Comparison of ENCODE assay signal across 1 cellular context in the genomic region with DNA sequence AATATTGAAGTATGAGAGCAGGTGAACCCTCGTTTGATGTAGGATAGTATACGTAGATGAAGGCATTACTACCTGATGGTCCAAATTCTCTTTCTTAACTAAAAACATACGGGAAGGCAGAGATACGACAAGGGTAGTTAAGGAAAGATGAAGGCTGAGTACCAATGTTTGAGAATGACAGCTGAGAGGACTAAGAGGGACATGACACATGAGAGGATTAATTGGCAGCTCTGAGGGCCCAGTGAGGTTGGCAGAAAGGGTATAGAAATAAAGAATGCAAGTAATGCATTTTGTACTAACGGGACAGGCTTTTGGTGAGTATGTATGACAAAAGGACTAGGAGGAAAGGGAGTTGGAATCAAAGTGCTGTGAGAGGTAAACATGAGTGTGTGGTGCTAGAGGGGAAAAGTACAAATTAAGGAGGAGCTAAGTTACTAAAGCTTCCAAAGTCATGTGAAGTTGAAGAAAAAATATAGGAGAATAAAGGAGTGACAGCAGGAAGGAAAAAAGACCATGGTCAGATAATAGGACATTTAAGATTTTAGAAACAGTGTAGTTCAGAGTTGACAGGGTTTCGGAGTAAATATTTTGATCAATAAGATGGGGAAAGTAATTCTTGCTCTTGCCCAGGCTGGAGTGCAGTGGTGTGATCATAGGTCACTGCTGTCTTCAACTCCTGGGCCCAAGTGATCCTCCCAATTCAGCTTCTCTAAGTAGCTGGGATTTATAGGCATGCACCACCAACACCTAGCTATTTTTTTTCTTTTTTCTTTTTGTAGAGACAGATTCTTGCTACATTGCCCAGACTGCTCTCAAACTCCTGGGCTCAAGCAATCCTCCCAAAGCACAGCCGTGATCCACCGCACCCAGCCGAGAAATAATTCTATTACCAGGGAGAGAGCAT.
TF ChIP-seq lines count a peak whose summit lies in the region.

No MANE protein-coding gene starts in this region.

TF ChIP-seq in GM23338, 12 proteins besides CTCF, POLR2A, EP300 and RAD21:
- TF ChIP-seq, protein P1, sequence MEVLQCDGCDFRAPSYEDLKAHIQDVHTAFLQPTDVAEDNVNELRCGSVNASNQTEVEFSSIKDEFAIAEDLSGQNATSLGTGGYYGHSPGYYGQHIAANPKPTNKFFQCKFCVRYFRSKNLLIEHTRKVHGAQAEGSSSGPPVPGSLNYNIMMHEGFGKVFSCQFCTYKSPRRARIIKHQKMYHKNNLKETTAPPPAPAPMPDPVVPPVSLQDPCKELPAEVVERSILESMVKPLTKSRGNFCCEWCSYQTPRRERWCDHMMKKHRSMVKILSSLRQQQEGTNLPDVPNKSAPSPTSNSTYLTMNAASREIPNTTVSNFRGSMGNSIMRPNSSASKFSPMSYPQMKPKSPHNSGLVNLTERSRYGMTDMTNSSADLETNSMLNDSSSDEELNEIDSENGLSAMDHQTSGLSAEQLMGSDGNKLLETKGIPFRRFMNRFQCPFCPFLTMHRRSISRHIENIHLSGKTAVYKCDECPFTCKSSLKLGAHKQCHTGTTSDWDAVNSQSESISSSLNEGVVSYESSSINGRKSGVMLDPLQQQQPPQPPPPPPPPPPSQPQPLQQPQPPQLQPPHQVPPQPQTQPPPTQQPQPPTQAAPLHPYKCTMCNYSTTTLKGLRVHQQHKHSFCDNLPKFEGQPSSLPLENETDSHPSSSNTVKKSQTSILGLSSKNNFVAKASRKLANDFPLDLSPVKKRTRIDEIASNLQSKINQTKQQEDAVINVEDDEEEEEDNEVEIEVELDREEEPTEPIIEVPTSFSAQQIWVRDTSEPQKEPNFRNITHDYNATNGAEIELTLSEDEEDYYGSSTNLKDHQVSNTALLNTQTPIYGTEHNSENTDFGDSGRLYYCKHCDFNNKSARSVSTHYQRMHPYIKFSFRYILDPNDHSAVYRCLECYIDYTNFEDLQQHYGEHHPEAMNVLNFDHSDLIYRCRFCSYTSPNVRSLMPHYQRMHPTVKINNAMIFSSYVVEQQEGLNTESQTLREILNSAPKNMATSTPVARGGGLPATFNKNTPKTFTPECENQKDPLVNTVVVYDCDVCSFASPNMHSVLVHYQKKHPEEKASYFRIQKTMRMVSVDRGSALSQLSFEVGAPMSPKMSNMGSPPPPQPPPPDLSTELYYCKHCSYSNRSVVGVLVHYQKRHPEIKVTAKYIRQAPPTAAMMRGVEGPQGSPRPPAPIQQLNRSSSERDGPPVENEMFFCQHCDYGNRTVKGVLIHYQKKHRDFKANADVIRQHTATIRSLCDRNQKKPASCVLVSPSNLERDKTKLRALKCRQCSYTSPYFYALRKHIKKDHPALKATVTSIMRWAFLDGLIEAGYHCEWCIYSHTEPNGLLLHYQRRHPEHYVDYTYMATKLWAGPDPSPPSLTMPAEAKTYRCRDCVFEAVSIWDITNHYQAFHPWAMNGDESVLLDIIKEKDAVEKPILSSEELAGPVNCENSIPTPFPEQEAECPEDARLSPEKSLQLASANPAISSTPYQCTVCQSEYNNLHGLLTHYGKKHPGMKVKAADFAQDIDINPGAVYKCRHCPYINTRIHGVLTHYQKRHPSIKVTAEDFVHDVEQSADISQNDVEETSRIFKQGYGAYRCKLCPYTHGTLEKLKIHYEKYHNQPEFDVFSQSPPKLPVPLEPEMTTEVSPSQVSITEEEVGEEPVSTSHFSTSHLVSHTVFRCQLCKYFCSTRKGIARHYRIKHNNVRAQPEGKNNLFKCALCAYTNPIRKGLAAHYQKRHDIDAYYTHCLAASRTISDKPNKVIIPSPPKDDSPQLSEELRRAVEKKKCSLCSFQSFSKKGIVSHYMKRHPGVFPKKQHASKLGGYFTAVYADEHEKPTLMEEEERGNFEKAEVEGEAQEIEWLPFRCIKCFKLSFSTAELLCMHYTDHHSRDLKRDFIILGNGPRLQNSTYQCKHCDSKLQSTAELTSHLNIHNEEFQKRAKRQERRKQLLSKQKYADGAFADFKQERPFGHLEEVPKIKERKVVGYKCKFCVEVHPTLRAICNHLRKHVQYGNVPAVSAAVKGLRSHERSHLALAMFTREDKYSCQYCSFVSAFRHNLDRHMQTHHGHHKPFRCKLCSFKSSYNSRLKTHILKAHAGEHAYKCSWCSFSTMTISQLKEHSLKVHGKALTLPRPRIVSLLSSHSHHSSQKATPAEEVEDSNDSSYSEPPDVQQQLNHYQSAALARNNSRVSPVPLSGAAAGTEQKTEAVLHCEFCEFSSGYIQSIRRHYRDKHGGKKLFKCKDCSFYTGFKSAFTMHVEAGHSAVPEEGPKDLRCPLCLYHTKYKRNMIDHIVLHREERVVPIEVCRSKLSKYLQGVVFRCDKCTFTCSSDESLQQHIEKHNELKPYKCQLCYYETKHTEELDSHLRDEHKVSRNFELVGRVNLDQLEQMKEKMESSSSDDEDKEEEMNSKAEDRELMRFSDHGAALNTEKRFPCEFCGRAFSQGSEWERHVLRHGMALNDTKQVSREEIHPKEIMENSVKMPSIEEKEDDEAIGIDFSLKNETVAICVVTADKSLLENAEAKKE (CRISPR knock-in tag; IDR thresholded peaks at IDR 0.05): no peak
- TF ChIP-seq EZH2 (IDR thresholded peaks at IDR 0.05; ENCODE audit: low read depth, unreplicated experiment): no peak
- TF ChIP-seq POLR2AphosphoS5 (IDR thresholded peaks at IDR 0.05; ENCODE audit: low read depth): no peak
- no peak for TF ChIP-seq JUNB (IDR thresholded peaks at IDR 0.05; ENCODE audit: unreplicated experiment)
- TF ChIP-seq ZNF331 (CRISPR knock-in tag; IDR thresholded peaks at IDR 0.05; ENCODE audit: low read depth): no peak
- no peak for TF ChIP-seq STAT1 (IDR thresholded peaks at IDR 0.05; ENCODE audit: unreplicated experiment)
- no peak for TF ChIP-seq NANOG (IDR thresholded peaks at IDR 0.05; ENCODE audit: borderline replicate concordance)
- TF ChIP-seq, protein P2, sequence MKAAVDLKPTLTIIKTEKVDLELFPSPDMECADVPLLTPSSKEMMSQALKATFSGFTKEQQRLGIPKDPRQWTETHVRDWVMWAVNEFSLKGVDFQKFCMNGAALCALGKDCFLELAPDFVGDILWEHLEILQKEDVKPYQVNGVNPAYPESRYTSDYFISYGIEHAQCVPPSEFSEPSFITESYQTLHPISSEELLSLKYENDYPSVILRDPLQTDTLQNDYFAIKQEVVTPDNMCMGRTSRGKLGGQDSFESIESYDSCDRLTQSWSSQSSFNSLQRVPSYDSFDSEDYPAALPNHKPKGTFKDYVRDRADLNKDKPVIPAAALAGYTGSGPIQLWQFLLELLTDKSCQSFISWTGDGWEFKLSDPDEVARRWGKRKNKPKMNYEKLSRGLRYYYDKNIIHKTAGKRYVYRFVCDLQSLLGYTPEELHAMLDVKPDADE (IDR thresholded peaks at IDR 0.05): no peak
- no peak for TF ChIP-seq CREB1 (CRISPR knock-in tag; IDR thresholded peaks at IDR 0.05; ENCODE audit: low read depth)
- TF ChIP-seq, protein P3, sequence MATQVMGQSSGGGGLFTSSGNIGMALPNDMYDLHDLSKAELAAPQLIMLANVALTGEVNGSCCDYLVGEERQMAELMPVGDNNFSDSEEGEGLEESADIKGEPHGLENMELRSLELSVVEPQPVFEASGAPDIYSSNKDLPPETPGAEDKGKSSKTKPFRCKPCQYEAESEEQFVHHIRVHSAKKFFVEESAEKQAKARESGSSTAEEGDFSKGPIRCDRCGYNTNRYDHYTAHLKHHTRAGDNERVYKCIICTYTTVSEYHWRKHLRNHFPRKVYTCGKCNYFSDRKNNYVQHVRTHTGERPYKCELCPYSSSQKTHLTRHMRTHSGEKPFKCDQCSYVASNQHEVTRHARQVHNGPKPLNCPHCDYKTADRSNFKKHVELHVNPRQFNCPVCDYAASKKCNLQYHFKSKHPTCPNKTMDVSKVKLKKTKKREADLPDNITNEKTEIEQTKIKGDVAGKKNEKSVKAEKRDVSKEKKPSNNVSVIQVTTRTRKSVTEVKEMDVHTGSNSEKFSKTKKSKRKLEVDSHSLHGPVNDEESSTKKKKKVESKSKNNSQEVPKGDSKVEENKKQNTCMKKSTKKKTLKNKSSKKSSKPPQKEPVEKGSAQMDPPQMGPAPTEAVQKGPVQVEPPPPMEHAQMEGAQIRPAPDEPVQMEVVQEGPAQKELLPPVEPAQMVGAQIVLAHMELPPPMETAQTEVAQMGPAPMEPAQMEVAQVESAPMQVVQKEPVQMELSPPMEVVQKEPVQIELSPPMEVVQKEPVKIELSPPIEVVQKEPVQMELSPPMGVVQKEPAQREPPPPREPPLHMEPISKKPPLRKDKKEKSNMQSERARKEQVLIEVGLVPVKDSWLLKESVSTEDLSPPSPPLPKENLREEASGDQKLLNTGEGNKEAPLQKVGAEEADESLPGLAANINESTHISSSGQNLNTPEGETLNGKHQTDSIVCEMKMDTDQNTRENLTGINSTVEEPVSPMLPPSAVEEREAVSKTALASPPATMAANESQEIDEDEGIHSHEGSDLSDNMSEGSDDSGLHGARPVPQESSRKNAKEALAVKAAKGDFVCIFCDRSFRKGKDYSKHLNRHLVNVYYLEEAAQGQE (IDR thresholded peaks at IDR 0.05; ENCODE audit: unreplicated experiment): no peak
- no peak for TF ChIP-seq ZNF114 (CRISPR knock-in tag; IDR thresholded peaks at IDR 0.05)
- TF ChIP-seq EZH2phosphoT487 (IDR thresholded peaks at IDR 0.05; ENCODE audit: unreplicated experiment): no peak
